ENCODE assay signal across 8 cellular contexts in genomic region chr21:42227909-42228708, GRCh38. TPM values are rescaled to one million over a fixed set of nuclear protein-coding genes. Genes with fewer than 3 reads are reported as not detected.
A peak's percentile ranks its signal among the peaks of the same experiment; 100 is the strongest.
DNase-seq lines count a peak whose midpoint lies in the region; ATAC-seq lines count a peak whose summit lies in the region.

No MANE protein-coding gene starts in this region.

- peak overlapping the region; percentile 85 for H3K27ac Mint-ChIP-seq in activated CD4-positive, alpha-beta T cell treated with anti-CD3 and anti-CD28 coated beads, Interleukin-2, amount 10 ng/mL, durations not matched to agents 7 days and 5 days

- CTCF ChIA-PET in activated CD4-positive, alpha-beta T cell treated with anti-CD3 and anti-CD28 coated beads, Interleukin-2, amount 10 ng/mL, durations not matched to agents 7 days and 5 days (lab: Charles Lee), result interaction anchor here (0.8 to 2.2 kb wide), 3 partner anchors 10 to 35 kb away, joined by 3 to 13 read pairs (median 4); no protein-coding TSS in a partner anchor

- H3K36me3 Mint-ChIP-seq in activated CD4-positive, alpha-beta T cell treated with anti-CD3 and anti-CD28 coated beads, Interleukin-2, amount 10 ng/mL, durations not matched to agents 7 days and 5 days (ENCODE audit: low read depth), result peaks cover 36% of the 10 kb centered on the region

- no peaks in the 10 kb centered on the region for H3K27me3 Mint-ChIP-seq in activated CD4-positive, alpha-beta T cell treated with anti-CD3 and anti-CD28 coated beads, Interleukin-2, amount 10 ng/mL, durations not matched to agents 7 days and 5 days

- H3K4me1 Mint-ChIP-seq in activated CD4-positive, alpha-beta T cell treated with anti-CD3 and anti-CD28 coated beads, Interleukin-2, amount 10 ng/mL, durations not matched to agents 7 days and 5 days, result peaks cover 85% of the 10 kb centered on the region

- peak overlapping the region; percentile 40 for H3K4me3 Mint-ChIP-seq in activated CD4-positive, alpha-beta T cell treated with anti-CD3 and anti-CD28 coated beads, Interleukin-2, amount 10 ng/mL, durations not matched to agents 7 days and 5 days

- ATAC-seq in GM18508 (IDR thresholded peaks at IDR 0.05; ENCODE audit: insufficient read depth, unreplicated experiment), result peak; percentile 76
- ATAC-seq in HG02610 (IDR thresholded peaks at IDR 0.05; ENCODE audit: unreplicated experiment), result peak; percentile 92

- H3K9me3 Mint-ChIP-seq in activated CD4-positive, alpha-beta T cell treated with anti-CD3 and anti-CD28 coated beads, Interleukin-2, amount 10 ng/mL, durations not matched to agents 7 days and 5 days, result peaks cover 9% of the 10 kb centered on the region

- POLR2A ChIA-PET in activated CD4-positive, alpha-beta T cell treated with anti-CD3 and anti-CD28 coated beads, Interleukin-2, amount 10 ng/mL, durations not matched to agents 7 days and 5 days (lab: Charles Lee), result no interaction called here

- peak; percentile 91 for DNase-seq in NAMALWA (ENCODE audit: low spot score)
- peak; percentile 92 for DNase-seq in activated CD4-positive, alpha-beta T cell treated with anti-CD3 and anti-CD28 coated beads, Interleukin-2, amount 10 ng/mL, durations not matched to agents 7 days and 5 days
- DNase-seq in dermis microvascular lymphatic vessel endothelial cell (ENCODE audit: low read depth in 2 of 2), result peak; percentile 85 to 96
- DNase-seq in lung microvascular endothelial cell (ENCODE audit: low read depth in 2 of 2), result peak; percentile 88 to 95
- DNase-seq in stimulated activated CD8-positive, alpha-beta memory T cell treated with anti-CD3 and anti-CD28 coated beads, Interleukin-2, amount 100 ng/mL, for 48 hours (ENCODE audit: low read depth in 2 of 2), result peak; percentile 81 to 83
- no peak for DNase-seq in amniotic stem cell (lab: John Stamatoyannopoulos, UW)

RNA-seq across cellular contexts. Expression of gene ABCG1, which starts 9.2 kb away (rescaled TPM):
- 10 to 100 TPM; 10.2 to 12.3 TPM for total RNA-seq in activated CD4-positive, alpha-beta T cell treated with anti-CD3 and anti-CD28 coated beads, Interleukin-2, amount 10 ng/mL, durations not matched to agents 7 days and 5 days
- total RNA-seq in dermis microvascular lymphatic vessel endothelial cell (62.9 and 141 TPM in 2 replicates), lung microvascular endothelial cell (76.9 and 156 TPM in 2 replicates)
